Comparison of ENCODE assay signal across 30 cellular contexts in genomic region chr14:78367355-78367754, GRCh38.
"Had no signal": no experiment of that assay in that cellular context is flagged by ENCODE, and none has a peak within 500 bp of the region (broad histone marks: within the 10 kb centered on the region; RNA-seq: fewer than 3 reads in every experiment).

No MANE protein-coding gene starts in this region.

- H3K4me3 Mint-ChIP-seq: immature natural killer cell; memory B cell; mesothelial cell of epicardium; naive B cell; natural killer cell treated with Interleukin-12 subunit alpha and Interleukin-12 subunit beta and Interleukin-15 and Interleukin-18, amount 100 ng/mL, for 72 hours; neural crest cell; stimulated activated naive CD8-positive, alpha-beta T cell treated with anti-CD3 and anti-CD28 coated beads, Interleukin-15, amount 100 ng/mL, for 72 hours; type B pancreatic cell had no signal

- H3K27ac ChIP-seq: epithelial cell of prostate, gastrocnemius medialis, parathyroid adenoma, right atrium auricular region, tibial artery had no signal

- H3K79me2 ChIP-seq: parathyroid adenoma had no signal

- H3K4me1 Mint-ChIP-seq: immature natural killer cell; memory B cell; mesothelial cell of epicardium; naive B cell; neural crest cell; stimulated activated naive CD8-positive, alpha-beta T cell treated with anti-CD3 and anti-CD28 coated beads, Interleukin-15, amount 100 ng/mL, for 72 hours had no signal

- H3K9ac ChIP-seq: parathyroid adenoma had no signal

- H3K27me3 ChIP-seq: gastrocnemius medialis, right atrium auricular region, tibial artery had no signal

- H3K36me3 Mint-ChIP-seq: immature natural killer cell; memory B cell; mesothelial cell of epicardium; naive B cell; natural killer cell treated with Interleukin-12 subunit alpha and Interleukin-12 subunit beta and Interleukin-15 and Interleukin-18, amount 100 ng/mL, for 72 hours; type B pancreatic cell had no signal

- ATAC-seq: esophagus mucosa; gastrocnemius medialis; left lobe of liver; mucosa of descending colon; natural killer cell treated with Interleukin-12 subunit alpha and Interleukin-12 subunit beta and Interleukin-15 and Interleukin-18, amount 100 ng/mL, for 72 hours; sciatic nerve; stimulated activated naive CD8-positive, alpha-beta T cell treated with anti-CD3 and anti-CD28 coated beads, Interleukin-15, amount 100 ng/mL, for 72 hours had no signal

- H3K9me3 ChIP-seq: gastrocnemius medialis, mucosa of descending colon, right atrium auricular region, tibial artery had no signal

- H3K27ac Mint-ChIP-seq: immature natural killer cell; memory B cell; mesothelial cell of epicardium; naive B cell; natural killer cell treated with Interleukin-12 subunit alpha and Interleukin-12 subunit beta and Interleukin-15 and Interleukin-18, amount 100 ng/mL, for 72 hours; progenitor cell of endocrine pancreas; stimulated activated naive CD8-positive, alpha-beta T cell treated with anti-CD3 and anti-CD28 coated beads, Interleukin-15, amount 100 ng/mL, for 72 hours; type B pancreatic cell had no signal

- H3K36me3 ChIP-seq: gastrocnemius medialis, right atrium auricular region, tibial artery had no signal

- H3K4me1 ChIP-seq: gastrocnemius medialis, right atrium auricular region, tibial artery had no signal

- H3K4me2 ChIP-seq: smooth muscle cell had no signal

- H3K9me3 Mint-ChIP-seq: neural crest cell, type B pancreatic cell had no signal

- DNase-seq: cerebellar nuclear complex; cortex of kidney; effector CD4-positive, alpha-beta T cell; foreskin fibroblast; gastrocnemius medialis; head of caudate nucleus; immature natural killer cell; mucosa of descending colon; naive B cell; stimulated activated CD4-positive, alpha-beta T cell treated with anti-CD3 and anti-CD28 coated beads, Interleukin-12 subunit alpha, Interleukin-12 subunit beta, amount 100 ng/mL, for 4 hours; stimulated activated CD4-positive, alpha-beta T cell treated with anti-CD3 and anti-CD28 coated beads, Interleukin-1b, Interleukin-23, amount 100 ng/mL, for 48 hours; stimulated activated CD4-positive, alpha-beta T cell treated with anti-CD3 and anti-CD28 coated beads, Interleukin-4, amount 100 ng/mL, for 1 hour; stimulated activated CD8-positive, alpha-beta memory T cell treated with anti-CD3 and anti-CD28 coated beads, Interleukin-4, amount 100 ng/mL, for 48 hours; stimulated activated naive CD4-positive, alpha-beta T cell; stimulated activated naive CD8-positive, alpha-beta T cell treated with anti-CD3 and anti-CD28 coated beads, Interleukin-15, amount 100 ng/mL, for 72 hours; tibial artery had no signal

- H3K4me3 ChIP-seq: gastrocnemius medialis, lung, mucosa of descending colon, right atrium auricular region, smooth muscle cell, tibial artery had no signal
